Comparison of ENCODE assay signal across 20 cellular contexts in genomic region chr3:11088066-11088465, GRCh38.
"Had no signal": no experiment of that assay in that cellular context is flagged by ENCODE, and none has a peak within 500 bp of the region (broad histone marks: within the 10 kb centered on the region; RNA-seq: fewer than 3 reads in every experiment).

No MANE protein-coding gene starts in this region.

- H3K27ac ChIP-seq: KMS-11, RWPE1 had no signal

- H3K4me3 ChIP-seq: K562 had no signal

- H3K9me2 ChIP-seq: SK-N-SH had no signal

- ATAC-seq: HepG2, K562 had no signal

- H3K4me2 ChIP-seq: KMS-11, SK-N-SH had no signal

- H3K9me3 ChIP-seq: SK-N-SH had no signal

- FAIRE-seq: HepG2, K562 had no signal

- H3K9ac ChIP-seq: KMS-11, SK-N-SH had no signal

- DNase-seq: Kasumi-1, MM.1S, NCI-H1092 treated with DMSO at 0.1 percent for 48 hours, NCI-H1436, NCI-H187, NCI-H2029, NCI-H2081 treated with DMSO at 0.1 percent for 48 hours, NCI-H2171, NCI-H446, NCI-H510A, NCI-H524 treated with DMSO at 0.1 percent for 48 hours, NCI-H69, NCI-H774, SHP77, SK-N-SH, SW 1271 had no signal
